ENCODE assay signal across 10 cellular contexts in the genomic region with DNA sequence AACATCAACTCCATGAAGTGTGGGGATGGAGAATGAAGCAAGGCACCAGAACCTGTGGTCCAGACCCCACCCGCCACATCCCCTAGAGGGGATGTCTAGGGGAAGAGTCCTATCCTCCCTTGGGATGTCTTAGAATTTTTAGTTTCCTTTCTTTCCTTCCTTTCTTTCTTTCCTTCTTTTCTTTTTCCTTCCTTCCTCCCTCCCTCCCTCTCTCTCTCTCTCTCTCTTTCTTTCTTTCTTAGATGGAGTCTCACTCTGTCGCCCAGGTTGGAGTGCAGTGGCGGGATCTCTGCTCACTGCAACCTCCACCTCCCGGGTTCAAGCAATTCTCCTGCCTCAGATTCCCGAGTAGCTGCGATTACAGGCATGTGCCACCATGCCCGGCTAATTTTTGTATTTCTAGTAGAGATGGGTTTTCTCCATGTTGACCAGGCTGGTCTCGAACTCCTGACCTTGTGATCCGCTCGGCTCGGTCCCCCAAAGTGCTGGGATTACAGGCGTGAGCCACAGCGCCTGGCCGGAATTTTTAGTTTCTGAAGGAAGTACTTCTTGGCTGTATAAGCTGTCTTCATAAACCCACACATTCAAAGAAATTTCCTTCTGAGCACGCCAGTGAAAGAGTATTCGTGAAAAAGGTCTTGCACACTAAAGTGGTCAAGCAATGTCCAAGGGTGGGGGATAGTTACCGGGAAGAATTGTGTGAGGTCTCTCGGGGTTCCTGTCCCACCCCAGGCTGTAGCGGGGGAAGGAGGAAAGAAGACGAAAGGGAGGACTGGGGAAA. TPM values are rescaled to one million over a fixed set of nuclear protein-coding genes. Genes with fewer than 3 reads are reported as not detected.
"Had no signal": no experiment of that assay in that cellular context is flagged by ENCODE, and none has a peak within 500 bp of the region (broad histone marks: within the 10 kb centered on the region; RNA-seq: fewer than 3 reads in every experiment).

No MANE protein-coding gene starts in this region.

- H3K27ac ChIP-seq: cardiac muscle cell, uterus had no signal

- DNase-seq: foreskin melanocyte had no signal

- H3K9me3 ChIP-seq: mucosa of descending colon, uterus had no signal

- H3K4me3 Mint-ChIP-seq: activated CD4-positive, alpha-beta memory T cell treated with anti-CD3 and anti-CD28 coated beads for 36 hours; activated T-cell treated with anti-CD3 and anti-CD28 coated beads, Interleukin-2, amount 50 U/mL, for 72 hours; naive thymus-derived CD8-positive, alpha-beta T cell had no signal

- H3K9me3 Mint-ChIP-seq: activated CD4-positive, alpha-beta memory T cell treated with anti-CD3 and anti-CD28 coated beads for 36 hours; activated T-cell treated with anti-CD3 and anti-CD28 coated beads, Interleukin-2, amount 50 U/mL, for 72 hours; naive thymus-derived CD8-positive, alpha-beta T cell had no signal

- H3K36me3 ChIP-seq: cardiac muscle cell, uterus had no signal

- FAIRE-seq: astrocyte, colon had no signal

- H3K27ac Mint-ChIP-seq: activated CD4-positive, alpha-beta memory T cell treated with anti-CD3 and anti-CD28 coated beads for 36 hours; activated T-cell treated with anti-CD3 and anti-CD28 coated beads, Interleukin-2, amount 50 U/mL, for 72 hours had no signal

- H3K36me3 Mint-ChIP-seq: activated CD4-positive, alpha-beta memory T cell treated with anti-CD3 and anti-CD28 coated beads for 36 hours; naive thymus-derived CD8-positive, alpha-beta T cell had no signal

- H3K4me3 ChIP-seq: cardiac muscle cell, mucosa of descending colon, uterus had no signal

- H3K27me3 ChIP-seq: uterus had no signal

- H3K4me1 ChIP-seq: uterus had no signal

- H3K27me3 Mint-ChIP-seq: activated CD4-positive, alpha-beta memory T cell treated with anti-CD3 and anti-CD28 coated beads for 36 hours; naive thymus-derived CD8-positive, alpha-beta T cell had no signal

RNA-seq across cellular contexts. Expression of a gene that starts 20.8 kb away (rescaled TPM):
- total RNA-seq: activated CD4-positive, alpha-beta memory T cell treated with anti-CD3 and anti-CD28 coated beads for 36 hours; activated T-cell treated with anti-CD3 and anti-CD28 coated beads, Interleukin-2, amount 50 U/mL, for 72 hours; lung microvascular endothelial cell; naive thymus-derived CD8-positive, alpha-beta T cell had no signal
